In genomic region chr3:4493008-4493930, GRCh38 we compare ENCODE assay signal across 1 cellular context.
TF ChIP-seq lines count a peak whose summit lies in the region.

ITPR1 (plus strand) TSS chr3:4493348; CDS start chr3:4516492, 23,144 bp downstream.

TF ChIP-seq in HepG2, 621 proteins besides CTCF, POLR2A, EP300 and RAD21 (continued from another document and continues in another):
- TF ChIP-seq ELK4 (CRISPR knock-in tag; IDR thresholded peaks at IDR 0.05; ENCODE audit: borderline replicate concordance): no peak
- TF ChIP-seq ZNF292 (CRISPR knock-in tag; IDR thresholded peaks at IDR 0.05; ENCODE audit: borderline replicate concordance, low read depth): no peak; the same call in 1 of the 2 replicates
- TF ChIP-seq CENPBD1 (CRISPR knock-in tag; IDR thresholded peaks at IDR 0.05; ENCODE audit: borderline replicate concordance, low read depth): no peak
- no peak for TF ChIP-seq PPARG (CRISPR knock-in tag; conservative IDR thresholded peaks at IDR 0.05)
- TF ChIP-seq ZNF768 (CRISPR knock-in tag; IDR thresholded peaks at IDR 0.05): no peak
- no peak for TF ChIP-seq FOXP4 (CRISPR knock-in tag; IDR thresholded peaks at IDR 0.05)
- TF ChIP-seq SRY (CRISPR knock-in tag; IDR thresholded peaks at IDR 0.05): 0 out of 2 replicates have a peak, but pooled peaks have one; percentile 53
- TF ChIP-seq ATF3 (CRISPR knock-in tag; IDR thresholded peaks at IDR 0.05): 0 out of 2 replicates have a peak, but pooled peaks have one; percentile 21
- TF ChIP-seq TAF1 (CRISPR knock-in tag; IDR thresholded peaks at IDR 0.05): peak; percentile 96
- TF ChIP-seq ZNF691 (CRISPR knock-in tag; IDR thresholded peaks at IDR 0.05; ENCODE audit: borderline replicate concordance, low read depth): peak; percentile 48; the same call in 1 of the 2 replicates
- no peak for TF ChIP-seq CBX5 (CRISPR knock-in tag; IDR thresholded peaks at IDR 0.05; ENCODE audit: borderline replicate concordance)
- TF ChIP-seq BCL3 (CRISPR knock-in tag; IDR thresholded peaks at IDR 0.05): no peak
- 0 out of 2 replicates have a peak, but pooled peaks have one; percentile 5 for TF ChIP-seq HDAC2 (CRISPR knock-in tag; IDR thresholded peaks at IDR 0.05)
- TF ChIP-seq ZNF414 (CRISPR knock-in tag; IDR thresholded peaks at IDR 0.05): no peak
- TF ChIP-seq ZUFSP (CRISPR knock-in tag; IDR thresholded peaks at IDR 0.05; ENCODE audit: borderline replicate concordance): no peak
- TF ChIP-seq NR0B2 (CRISPR knock-in tag; IDR thresholded peaks at IDR 0.05): peak; percentile 65
- TF ChIP-seq MYC (CRISPR knock-in tag; IDR thresholded peaks at IDR 0.05; ENCODE audit: borderline replicate concordance): peak; percentile 85
- peak; percentile 84 for TF ChIP-seq SALL1 (CRISPR knock-in tag; IDR thresholded peaks at IDR 0.05)
- TF ChIP-seq ZNF543 (CRISPR knock-in tag; IDR thresholded peaks at IDR 0.05): 0 out of 2 replicates have a peak, but pooled peaks have one; percentile 4
- 0 out of 2 replicates have a peak, but pooled peaks have one; percentile 61 for TF ChIP-seq ZNF383 (CRISPR knock-in tag; IDR thresholded peaks at IDR 0.05; ENCODE audit: borderline replicate concordance)
- no peak for TF ChIP-seq PHF21A (CRISPR knock-in tag; IDR thresholded peaks at IDR 0.05)
- TF ChIP-seq ZNF12 (CRISPR knock-in tag; IDR thresholded peaks at IDR 0.05): peak; percentile 55; the same call in 1 of the 2 replicates
- TF ChIP-seq ZNF253 (CRISPR knock-in tag; IDR thresholded peaks at IDR 0.05; ENCODE audit: borderline replicate concordance): no peak
- TF ChIP-seq HHEX (CRISPR knock-in tag; IDR thresholded peaks at IDR 0.05): no peak
- TF ChIP-seq ZNF570 (CRISPR knock-in tag; IDR thresholded peaks at IDR 0.05; ENCODE audit: borderline replicate concordance): no peak
- TF ChIP-seq ELF1 (CRISPR knock-in tag; IDR thresholded peaks at IDR 0.05): peak; percentile 70
- TF ChIP-seq EED (CRISPR knock-in tag; IDR thresholded peaks at IDR 0.05): no peak
- 0 out of 2 replicates have a peak, but pooled peaks have one; percentile 62 for TF ChIP-seq ZNF318 (CRISPR knock-in tag; IDR thresholded peaks at IDR 0.05)
- TF ChIP-seq PHF5A (CRISPR knock-in tag; IDR thresholded peaks at IDR 0.05; ENCODE audit: low read depth, unreplicated experiment): peak; percentile 71
- no peak for TF ChIP-seq ZNF530 (CRISPR knock-in tag; IDR thresholded peaks at IDR 0.05; ENCODE audit: low read depth)
- TF ChIP-seq E2F2 (CRISPR knock-in tag; IDR thresholded peaks at IDR 0.05; ENCODE audit: borderline replicate concordance): peak; percentile 49; the same call in 1 of the 2 replicates
- no peak for TF ChIP-seq ZFP36L2 (CRISPR knock-in tag; IDR thresholded peaks at IDR 0.05)
- peak; percentile 58; the same call in 1 of the 2 replicates for TF ChIP-seq PAXIP1 (CRISPR knock-in tag; conservative IDR thresholded peaks at IDR 0.05)
